20 cellular contexts compared by ENCODE assay signal in genomic region chr6:73395875-73396274, GRCh38. TPM values are rescaled to one million over a fixed set of nuclear protein-coding genes. Genes with fewer than 3 reads are reported as not detected.
DNase-seq lines count a peak whose midpoint lies in the region; ATAC-seq and TF ChIP-seq lines count a peak whose summit lies in the region.
"Had no signal": no experiment of that assay in that cellular context is flagged by ENCODE, and none has a peak within 500 bp of the region (broad histone marks: within the 10 kb centered on the region; RNA-seq: fewer than 3 reads in every experiment).

No MANE protein-coding gene starts in this region.

- H3K79me2 ChIP-seq in PC-9 (ENCODE audit: low read depth): no peaks in the 10 kb centered on the region

- H3K27me3 Mint-ChIP-seq in Calu3 (ENCODE audit: unreplicated experiment): no peaks in the 10 kb centered on the region
- no peaks in the 10 kb centered on the region for H3K27me3 Mint-ChIP-seq in natural killer cell (ENCODE audit: low read depth in 2 of 2)
- H3K27me3 Mint-ChIP-seq: B cell; CD4-positive, CD25-positive, alpha-beta regulatory T cell had no signal

- H3K27ac Mint-ChIP-seq in Calu3 (ENCODE audit: unreplicated experiment) (no peak overlapping the region), natural killer cell (no peak overlapping the region)
- H3K27ac Mint-ChIP-seq: B cell, HFFc6 had no signal

- no peak for DNase-seq in Calu3
- DNase-seq in PC-9: no peak
- DNase-seq in mesenteric fat pad (ENCODE audit: low spot score): peak; percentile 14
- no peak for DNase-seq in substantia nigra (lab: John Stamatoyannopoulos, UW)
- no peak for DNase-seq in natural killer cell
- DNase-seq: Caco-2; CD4-positive, CD25-positive, alpha-beta regulatory T cell; CD8-positive, alpha-beta T cell; DMS53; DMS79 treated with DMSO at 0.1 percent for 48 hours; GOT3; HFFc6 had no signal

- TF ChIP-seq CTCF in Calu3 (IDR thresholded peaks at IDR 0.05; ENCODE audit: unreplicated experiment) (no peak), PC-9 (conservative IDR thresholded peaks at IDR 0.05) (no peak), natural killer cell (IDR thresholded peaks at IDR 0.05) (no peak)

- H3K4me1 Mint-ChIP-seq in Calu3 (ENCODE audit: low read depth, unreplicated experiment) (peaks cover 7% of the 10 kb centered on the region), natural killer cell (peaks cover 10 to 13% of the 10 kb centered on the region in 2 donors)
- H3K4me1 Mint-ChIP-seq: B cell had no signal

- peak overlapping the region; percentile 60; the same call in 1 of the 2 replicates for H3K4me2 ChIP-seq in PC-9
- H3K4me2 ChIP-seq: BLaER1 had no signal

- no peaks in the 10 kb centered on the region for H3K9me3 Mint-ChIP-seq in Calu3 (ENCODE audit: low read depth, unreplicated experiment)
- H3K9me3 Mint-ChIP-seq in natural killer cell: no peaks in the 10 kb centered on the region
- H3K9me3 Mint-ChIP-seq: CD8-positive, alpha-beta T cell; HFFc6 had no signal

- intact Hi-C loops in Calu3 (cut with micrococcal nuclease; ENCODE audit: unreplicated experiment): no loop called here
- intact Hi-C loops in PC-9 (cut with micrococcal nuclease; ENCODE audit: unreplicated experiment): no loop called here
- intact Hi-C loops in natural killer cell (cut with micrococcal nuclease): no loop called here

- no peaks in the 10 kb centered on the region for H3K9me2 ChIP-seq in PC-9 (ENCODE audit: insufficient read depth)

- peaks cover 26% of the 10 kb centered on the region for H3K4me1 ChIP-seq in PC-9 (replicated peaks; ENCODE audit: insufficient read depth)
- H3K4me1 ChIP-seq: BLaER1, Caco-2, HAP-1 had no signal

- ATAC-seq in GM21528 (IDR thresholded peaks at IDR 0.05; ENCODE audit: low FRiP score, unreplicated experiment) (peak; percentile 65), natural killer cell (no peak), GM19351 (IDR thresholded peaks at IDR 0.05; ENCODE audit: unreplicated experiment) (no peak), GM21786 (IDR thresholded peaks at IDR 0.05; ENCODE audit: unreplicated experiment) (no peak)
- ATAC-seq: CD8-positive, alpha-beta T cell had no signal

- H3K27ac ChIP-seq in PC-9: no peak overlapping the region
- no peak overlapping the region for H3K27ac ChIP-seq in substantia nigra (ENCODE audit: low read depth, low read length, poor library complexity, severe bottlenecking)
- H3K27ac ChIP-seq: 22Rv1, BLaER1, C4-2B had no signal

- H3K4me3 Mint-ChIP-seq in Calu3 (ENCODE audit: low read depth, unreplicated experiment) (peak overlapping the region; percentile 92), natural killer cell (no peak overlapping the region)
- H3K4me3 Mint-ChIP-seq: B cell; CD8-positive, alpha-beta T cell; HFFc6 had no signal

- no peaks in the 10 kb centered on the region for H3K36me3 ChIP-seq in PC-9 (ENCODE audit: low read depth)
- H3K36me3 ChIP-seq: HAP-1 had no signal

- CTCF ChIA-PET in Calu3 (lab: Charles Lee) (no interaction called here), PC-9 (lab: Charles Lee) (interaction anchor here (0.6 kb wide), 1 partner anchor 215 kb away, joined by 6 read pairs; no protein-coding TSS in a partner anchor)

- BruUV-seq in Calu3 (replicated peaks; lab: Mats Ljungman, UMichigan) (no TSS peak), PC-9 (replicated peaks; lab: Mats Ljungman, UMichigan) (TSS peak; percentile 62)

- H2AFZ ChIP-seq in PC-9: no peak overlapping the region

- H3K27me3 ChIP-seq in PC-9 (ENCODE audit: insufficient read depth, low read depth): no peaks in the 10 kb centered on the region
- H3K27me3 ChIP-seq: BLaER1 had no signal

- peak overlapping the region; percentile 58; the same call in 1 of the 2 replicates for H3K4me3 ChIP-seq in PC-9
- H3K4me3 ChIP-seq: BLaER1, HAP-1 had no signal

- POLR2A ChIA-PET in PC-9 (lab: Charles Lee; ENCODE audit: unreplicated experiment): interaction anchor here (0.6 kb wide), 1 partner anchor 89 kb away, joined by 9 read pairs; no protein-coding TSS in a partner anchor

- H3F3A ChIP-seq in PC-9 (ENCODE audit: insufficient read depth, low read depth): peaks cover 14% of the 10 kb centered on the region; the same call in 1 of the 2 replicates

- H3K9me3 ChIP-seq in PC-9 (ENCODE audit: insufficient read depth, low read depth): no peaks in the 10 kb centered on the region
- H3K9me3 ChIP-seq: Caco-2, HAP-1 had no signal

- peaks cover 24% of the 10 kb centered on the region for H3K36me3 Mint-ChIP-seq in Calu3 (ENCODE audit: insufficient read depth, unreplicated experiment)
- no peaks in the 10 kb centered on the region for H3K36me3 Mint-ChIP-seq in natural killer cell
- H3K36me3 Mint-ChIP-seq: CD4-positive, CD25-positive, alpha-beta regulatory T cell; CD8-positive, alpha-beta T cell had no signal

- H4K20me1 ChIP-seq in PC-9 (ENCODE audit: insufficient read depth): no peaks in the 10 kb centered on the region
- H4K20me1 ChIP-seq: BLaER1 had no signal

RNA-seq across cellular contexts. Expression of gene DDX43, which starts 1.2 kb away (rescaled TPM):
- 11.4 and 13.4 TPM in 2 replicates for total RNA-seq in Calu3 (2022)
- 3.1 and 5.0 TPM in 2 replicates for total RNA-seq in PC-9 (2021)
- total RNA-seq in mesenteric fat pad: 0.32 TPM
- total RNA-seq in natural killer cell: 1 to 10 TPM in 2 of 3 donors, not detected in 1; 1.2 to 2.6 TPM
- total RNA-seq: Caco-2, HFFc6 had no signal

RNA-seq across cellular contexts. Expression of gene OOEP, which starts 26.2 kb away (rescaled TPM):
- total RNA-seq in Calu3 (2022) (7.0 and 7.1 TPM in 2 replicates), PC-9 (2021) (10.9 and 12.2 TPM in 2 replicates), mesenteric fat pad (not detected), natural killer cell (1 to 10 TPM in 1 of 3 donors, under 1 TPM in 1, not detected in 1; 0.35 to 1.1 TPM)
- total RNA-seq: B cell, Caco-2, HFFc6 had no signal

RNA-seq across cellular contexts. Expression of gene KHDC3L, which starts 33.4 kb away (rescaled TPM):
- not detected in 2 replicates for total RNA-seq in Calu3 (2022)
- total RNA-seq in PC-9 (2021): not detected in 2 replicates
- total RNA-seq in mesenteric fat pad: not detected
- not detected for total RNA-seq in natural killer cell
- total RNA-seq: B cell; Caco-2; CD4-positive, CD25-positive, alpha-beta regulatory T cell; CD8-positive, alpha-beta T cell; HFFc6 had no signal

RNA-seq across cellular contexts. Expression of gene DPPA5, which starts 41.8 kb away (rescaled TPM):
- not detected in 2 replicates for total RNA-seq in Calu3 (2022)
- total RNA-seq in PC-9 (2021): not detected in 2 replicates
- total RNA-seq in mesenteric fat pad: not detected
- not detected for total RNA-seq in natural killer cell
- total RNA-seq: B cell; Caco-2; CD4-positive, CD25-positive, alpha-beta regulatory T cell; CD8-positive, alpha-beta T cell; HFFc6 had no signal

RNA-seq across cellular contexts. Expression of gene CGAS, which starts 56.2 kb away (rescaled TPM):
- total RNA-seq in Calu3 (2022): 31.2 and 35.0 TPM in 2 replicates
- 25.5 and 26.1 TPM in 2 replicates for total RNA-seq in PC-9 (2021)
- total RNA-seq in mesenteric fat pad: 6.0 TPM
- total RNA-seq in natural killer cell: 10 to 100 TPM; 15.5 to 17.8 (median 16.6) TPM
